Comparison of ENCODE assay signal across 18 cellular contexts in the genomic region with DNA sequence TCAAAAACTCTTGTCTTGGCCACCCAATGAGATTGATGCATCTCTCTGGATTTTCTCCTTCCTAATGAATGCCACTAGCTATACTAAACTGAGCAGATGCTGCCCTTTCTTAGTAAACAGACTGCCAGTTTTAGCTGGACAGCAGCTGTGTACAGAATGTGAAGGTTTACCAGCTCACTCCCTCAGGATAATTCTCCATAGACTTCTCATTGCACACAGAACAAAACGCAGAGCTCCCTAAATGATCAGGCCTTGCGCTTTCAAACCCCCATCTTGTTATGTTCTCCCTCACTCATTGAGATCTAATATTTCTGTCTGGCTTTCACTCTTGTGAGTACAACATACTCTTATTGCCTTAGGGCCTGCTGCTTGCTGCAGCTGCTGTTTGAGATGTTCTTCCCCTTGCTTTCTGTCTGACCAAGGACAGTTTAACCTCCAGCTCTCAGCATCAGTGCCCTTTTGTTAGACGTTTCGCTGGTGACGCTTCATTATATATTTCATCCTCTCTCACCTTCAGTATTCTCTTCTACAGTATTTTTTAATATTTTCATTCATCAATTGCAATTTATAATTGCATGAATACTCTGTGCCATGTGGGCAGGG. TPM values are rescaled to one million over a fixed set of nuclear protein-coding genes. Genes with fewer than 3 reads are reported as not detected.
DNase-seq lines count a peak whose midpoint lies in the region; ATAC-seq, FAIRE-seq and TF ChIP-seq lines count a peak whose summit lies in the region.
"Had no signal": no experiment of that assay in that cellular context is flagged by ENCODE, and none has a peak within 500 bp of the region (broad histone marks: within the 10 kb centered on the region; RNA-seq: fewer than 3 reads in every experiment).

No MANE protein-coding gene starts in this region.

- H3K4me2 ChIP-seq in Karpas-422 (ENCODE audit: low read depth, low read length, poor library complexity, severe bottlenecking), result no peak overlapping the region

- H3K9me3 Mint-ChIP-seq in activated T-cell treated with anti-CD3 and anti-CD28 coated beads, Interleukin-2, amount 50 U/mL, for 24 hours, result no peaks in the 10 kb centered on the region
- H3K9me3 Mint-ChIP-seq: naive thymus-derived CD8-positive, alpha-beta T cell; T-helper 1 cell treated with Interleukin-12 subunit alpha and Interleukin-12 subunit beta and Interleukin-4 antibody, amounts not matched to agents 30 μg/mL and 1 μg/mL, for 36 hours had no signal

- H3K4me3 ChIP-seq in adrenal gland, result no peak overlapping the region
- no peak overlapping the region for H3K4me3 ChIP-seq in Karpas-422 (ENCODE audit: low read length)
- H3K4me3 ChIP-seq: Peyer's patch had no signal

- ATAC-seq in GM21528 (IDR thresholded peaks at IDR 0.05; ENCODE audit: low FRiP score, unreplicated experiment), result no peak
- ATAC-seq: naive thymus-derived CD8-positive, alpha-beta T cell had no signal

- no peaks in the 10 kb centered on the region for H3K79me2 ChIP-seq in Karpas-422 (ENCODE audit: low read length)

- TF ChIP-seq POLR2A in H54 (IDR thresholded peaks at IDR 0.05; ENCODE audit: low read depth, low read length), result no peak
- no peak for TF ChIP-seq POLR2A in adrenal gland (IDR thresholded peaks at IDR 0.05)

- H3K4me1 ChIP-seq in adrenal gland (replicated peaks in 1 of 2) (no peaks in the 10 kb centered on the region), Karpas-422 (ENCODE audit: low read length) (no peaks in the 10 kb centered on the region)
- H3K4me1 ChIP-seq: Peyer's patch had no signal

- no peaks in the 10 kb centered on the region for H4K20me1 ChIP-seq in Karpas-422 (ENCODE audit: insufficient read depth, low read depth, low read length)

- peak; percentile 62 for FAIRE-seq in H54 (lab: Jason Lieb, UNC)
- peak; percentile 70 for FAIRE-seq in islet of Langerhans (lab: Jason Lieb, UNC)

- H3K27me3 Mint-ChIP-seq in activated T-cell treated with anti-CD3 and anti-CD28 coated beads, Interleukin-2, amount 50 U/mL, for 24 hours, result no peaks in the 10 kb centered on the region

- DNase-seq in H54 (ENCODE audit: insufficient read length, low spot score) (no peak), NCI-H1694 (lab: John Stamatoyannopoulos, UW) (peak; percentile 46), NCI-H510A treated with DMSO at 0.1 percent for 48 hours (lab: John Stamatoyannopoulos, UW) (peak; percentile 95), adrenal gland (no peak), Karpas-422 (no peak)
- DNase-seq in activated T-cell treated with anti-CD3 and anti-CD28 coated beads, Interleukin-2, amount 50 U/mL, for 24 hours, result no peak
- DNase-seq: activated CD4-positive, CD25-positive, alpha-beta regulatory T cell; activated effector memory CD4-positive, alpha-beta T cell treated with anti-CD3 and anti-CD28 coated beads, Interleukin-2, amount 50 U/mL, for 16 hours; AML-193; anterior cingulate cortex; foreskin fibroblast; naive thymus-derived CD8-positive, alpha-beta T cell; Peyer's patch; stimulated activated CD4-positive, alpha-beta T cell treated with anti-CD3 and anti-CD28 coated beads, Interleukin-2, amount 100 ng/mL, for 24 hours had no signal

- H3K4me3 Mint-ChIP-seq in activated T-cell treated with anti-CD3 and anti-CD28 coated beads, Interleukin-2, amount 50 U/mL, for 24 hours, result no peak overlapping the region
- H3K4me3 Mint-ChIP-seq: naive thymus-derived CD8-positive, alpha-beta T cell; T-helper 1 cell treated with Interleukin-12 subunit alpha and Interleukin-12 subunit beta and Interleukin-4 antibody, amounts not matched to agents 30 μg/mL and 1 μg/mL, for 36 hours had no signal

- H3K9me3 ChIP-seq in adrenal gland (replicated peaks in 1 of 3), result no peaks in the 10 kb centered on the region
- no peaks in the 10 kb centered on the region for H3K9me3 ChIP-seq in Karpas-422 (ENCODE audit: low read length)
- H3K9me3 ChIP-seq: Peyer's patch had no signal

- H3K36me3 Mint-ChIP-seq in activated T-cell treated with anti-CD3 and anti-CD28 coated beads, Interleukin-2, amount 50 U/mL, for 24 hours (ENCODE audit: low read depth), result no peaks in the 10 kb centered on the region
- H3K36me3 Mint-ChIP-seq: naive thymus-derived CD8-positive, alpha-beta T cell had no signal

- H3K27me3 ChIP-seq in adrenal gland (no peaks in the 10 kb centered on the region), Karpas-422 (ENCODE audit: low read length) (no peaks in the 10 kb centered on the region)
- H3K27me3 ChIP-seq: Peyer's patch had no signal

- H3K9me2 ChIP-seq in Karpas-422 (replicated peaks; ENCODE audit: insufficient read depth, low read length), result no peaks in the 10 kb centered on the region

- H3K4me1 Mint-ChIP-seq in activated T-cell treated with anti-CD3 and anti-CD28 coated beads, Interleukin-2, amount 50 U/mL, for 24 hours (ENCODE audit: low read depth), result no peaks in the 10 kb centered on the region
- H3K4me1 Mint-ChIP-seq: naive thymus-derived CD8-positive, alpha-beta T cell had no signal

- TF ChIP-seq CTCF in adrenal gland (IDR thresholded peaks at IDR 0.05), result no peak

- H3K27ac Mint-ChIP-seq in activated T-cell treated with anti-CD3 and anti-CD28 coated beads, Interleukin-2, amount 50 U/mL, for 24 hours, result no peak overlapping the region
- H3K27ac Mint-ChIP-seq: naive thymus-derived CD8-positive, alpha-beta T cell; T-helper 1 cell treated with Interleukin-12 subunit alpha and Interleukin-12 subunit beta and Interleukin-4 antibody, amounts not matched to agents 30 μg/mL and 1 μg/mL, for 36 hours had no signal

- H3K27ac ChIP-seq in adrenal gland (no peak overlapping the region), Karpas-422 (ENCODE audit: low read length) (no peak overlapping the region)
- H3K27ac ChIP-seq: Peyer's patch had no signal

- no peak overlapping the region for H2AFZ ChIP-seq in Karpas-422 (ENCODE audit: low read length)

- H3K36me3 ChIP-seq in adrenal gland (replicated peaks in 1 of 2) (no peaks in the 10 kb centered on the region), Karpas-422 (ENCODE audit: insufficient read depth, low read length) (no peaks in the 10 kb centered on the region)
- H3K36me3 ChIP-seq: Peyer's patch had no signal

- H3K9ac ChIP-seq in Karpas-422 (ENCODE audit: low read length), result no peak overlapping the region

- intact Hi-C loops in adrenal gland (cut with DNase I), result no loop called here

- 56 to 83% (median 78%) methylated on average over 5 of the region's 5 CpGs for WGBS in adrenal gland, 4 donors

RNA-seq across cellular contexts. Expression of gene VWDE, which starts 17.3 kb away (rescaled TPM):
- under 1 TPM in 6 of 8 donors, not detected in 2; 0.26 to 0.95 (median 0.48) TPM for total RNA-seq in adrenal gland
- polyA plus RNA-seq in adrenal gland, result 10 to 100 TPM in 1 of 3 donors, 1 to 10 TPM in 2; 1.4 to 11.1 (median 1.4) TPM
- total RNA-seq in Karpas-422 (2014; rRNA removed; shearing (Covaris generic); ENCODE audit: low replicate concordance), result not detected in 2 replicates
- total RNA-seq: chondrocyte had no signal

Comparison
In these comparisons a context has a peak if more than half of its experiments do, and no peak if none do; other contexts are left out.
1. DNase-seq: peak in NCI-H1694 (single experiment) and NCI-H510A treated with DMSO at 0.1 percent for 48 hours (single experiment); none in H54 (single experiment), adrenal gland (0 of 7), activated T-cell treated with anti-CD3 and anti-CD28 coated beads, Interleukin-2, amount 50 U/mL, for 24 hours (single experiment) and Karpas-422 (single experiment).